Comparison of ENCODE assay signal across 14 cellular contexts in genomic region chr3:32888739-32889138, GRCh38.
DNase-seq lines count a peak whose midpoint lies in the region; ATAC-seq, FAIRE-seq and TF ChIP-seq lines count a peak whose summit lies in the region.
"Had no signal": no experiment of that assay in that cellular context is flagged by ENCODE, and none has a peak within 500 bp of the region (broad histone marks: within the 10 kb centered on the region; RNA-seq: fewer than 3 reads in every experiment).

No MANE protein-coding gene starts in this region.

- H3K4me1 Mint-ChIP-seq in GM23338 (peaks cover 85% of the 10 kb centered on the region), progenitor cell of endocrine pancreas (ENCODE audit: low read depth) (peaks cover 34% of the 10 kb centered on the region), chondrocyte (ENCODE audit: low read depth) (peaks cover 11% of the 10 kb centered on the region)

- no peak overlapping the region; the same call in 2 of the 3 replicates for H3K4me3 Mint-ChIP-seq in GM23338
- no peak overlapping the region for H3K4me3 Mint-ChIP-seq in progenitor cell of endocrine pancreas (ENCODE audit: low read depth)
- no peak overlapping the region for H3K4me3 Mint-ChIP-seq in chondrocyte (ENCODE audit: unreplicated experiment)
- H3K4me3 Mint-ChIP-seq: nephron had no signal

- no peak overlapping the region for H3K4me3 ChIP-seq in GM23338

- peaks cover 41% of the 10 kb centered on the region for H3K27me3 Mint-ChIP-seq in GM23338 (ENCODE audit: insufficient read depth, low read depth, poor library complexity)
- no peaks in the 10 kb centered on the region for H3K27me3 Mint-ChIP-seq in progenitor cell of endocrine pancreas
- H3K27me3 Mint-ChIP-seq in chondrocyte (ENCODE audit: low read depth): peaks cover 7% of the 10 kb centered on the region

- H4K20me1 ChIP-seq in GM23338 (replicated peaks; ENCODE audit: insufficient read depth): peaks cover 90% of the 10 kb centered on the region

- no peaks in the 10 kb centered on the region for H3K27me3 ChIP-seq in GM23338 (ENCODE audit: insufficient read depth)

- peak; percentile 98 for ATAC-seq in GM19043 (IDR thresholded peaks at IDR 0.05; ENCODE audit: low read depth, unreplicated experiment)
- no peak for ATAC-seq in GM23338
- peak; percentile 92 for ATAC-seq in HG03378 (IDR thresholded peaks at IDR 0.05; ENCODE audit: unreplicated experiment)

- no peak for FAIRE-seq in RCC 7860 (lab: Jason Lieb, UNC)

- H3K9me2 ChIP-seq in GM23338 (ENCODE audit: insufficient read depth): no peaks in the 10 kb centered on the region

- H3K27ac ChIP-seq in GM23338 (ENCODE audit: low read depth): 0 out of 2 replicates have a peak overlapping the region, but pooled peaks have one; percentile 53

- H3F3A ChIP-seq in GM23338 (replicated peaks; ENCODE audit: low read depth): peaks cover 66% of the 10 kb centered on the region

- peaks cover 100% of the 10 kb centered on the region for H3K79me2 ChIP-seq in GM23338 (replicated peaks; ENCODE audit: insufficient read depth)

- DNase-seq in GM23338 (ENCODE audit: low spot score) (no peak), progenitor cell of endocrine pancreas (ENCODE audit: low spot score, unreplicated experiment) (no peak), COLO668 (lab: John Stamatoyannopoulos, UW; ENCODE audit: unreplicated experiment) (no peak), NK-92 (lab: John Stamatoyannopoulos, UW; ENCODE audit: unreplicated experiment) (no peak), chondrocyte (ENCODE audit: low spot score) (no peak), RCC 7860 (ENCODE audit: low spot score) (no peak)
- DNase-seq: anterior cingulate cortex, DMS79, NCI-H2029, SHP77 treated with DMSO at 0.1 percent for 48 hours, substantia nigra had no signal

- peaks cover 96% of the 10 kb centered on the region for H3K36me3 Mint-ChIP-seq in GM23338 (ENCODE audit: low read depth)
- H3K36me3 Mint-ChIP-seq in progenitor cell of endocrine pancreas (ENCODE audit: insufficient read depth): peaks cover 27% of the 10 kb centered on the region
- no peaks in the 10 kb centered on the region for H3K36me3 Mint-ChIP-seq in chondrocyte (ENCODE audit: low read depth)

- H2AFZ ChIP-seq in GM23338: no peak overlapping the region

- H3K4me2 ChIP-seq in GM23338: no peak overlapping the region

- peaks cover 33% of the 10 kb centered on the region for H3K4me1 ChIP-seq in GM23338 (ENCODE audit: insufficient read depth)

- no peak for TF ChIP-seq CTCF in GM23338 (conservative IDR thresholded peaks at IDR 0.05; ENCODE audit: low read depth in 2 of 2)
- no peak for TF ChIP-seq CTCF in progenitor cell of endocrine pancreas (IDR thresholded peaks at IDR 0.05; ENCODE audit: unreplicated experiment)
- no peak for TF ChIP-seq CTCF in chondrocyte (IDR thresholded peaks at IDR 0.05)

- H3K27ac Mint-ChIP-seq in GM23338: peak overlapping the region; percentile 92
- peak overlapping the region; percentile 10 for H3K27ac Mint-ChIP-seq in progenitor cell of endocrine pancreas
- no peak overlapping the region for H3K27ac Mint-ChIP-seq in chondrocyte (ENCODE audit: unreplicated experiment)

- H3K36me3 ChIP-seq in GM23338 (ENCODE audit: insufficient read depth): peaks cover 62% of the 10 kb centered on the region

- H3K9me3 Mint-ChIP-seq in GM23338: no peaks in the 10 kb centered on the region; the same call in 2 of the 3 replicates
- no peaks in the 10 kb centered on the region for H3K9me3 Mint-ChIP-seq in progenitor cell of endocrine pancreas (ENCODE audit: low read depth)
- no peaks in the 10 kb centered on the region for H3K9me3 Mint-ChIP-seq in chondrocyte (ENCODE audit: low read depth)
- H3K9me3 Mint-ChIP-seq: nephron had no signal

TF ChIP-seq in GM23338, 12 proteins besides CTCF, POLR2A, EP300 and RAD21:
- TF ChIP-seq JUNB (IDR thresholded peaks at IDR 0.05; ENCODE audit: unreplicated experiment) (no peak), POLR2AphosphoS5 (IDR thresholded peaks at IDR 0.05; ENCODE audit: low read depth) (peak; percentile 35; the same call in 1 of the 2 replicates)
TF ChIP-seq in GM23338: peak in this region for 1.
